Comparison of ENCODE assay signal across 9 cellular contexts in genomic region chr2:112004246-112004645, GRCh38.
DNase-seq lines count a peak whose midpoint lies in the region; ATAC-seq, FAIRE-seq and TF ChIP-seq lines count a peak whose summit lies in the region.
"Had no signal": no experiment of that assay in that cellular context is flagged by ENCODE, and none has a peak within 500 bp of the region (broad histone marks: within the 10 kb centered on the region; RNA-seq: fewer than 3 reads in every experiment).

No MANE protein-coding gene starts in this region.

- in situ Hi-C loops in KBM-7 (cut with MboI; ENCODE audit: low pct_unique_long_range_greater_than_20kb, low sequenced_read_pairs) = no loop called here

- no peaks in the 10 kb centered on the region for H3K4me1 Mint-ChIP-seq in effector memory CD8-positive, alpha-beta T cell (ENCODE audit: low read depth in 2 of 2)

- no peak for TF ChIP-seq POLR2A in GM18505 (IDR thresholded peaks at IDR 0.05; ENCODE audit: borderline replicate concordance, extremely low read depth, insufficient read depth, insufficient read length)

- no peaks in the 10 kb centered on the region for H3K9me3 Mint-ChIP-seq in effector memory CD8-positive, alpha-beta T cell

- peaks cover 0 to 14% of the 10 kb centered on the region in 2 donors for H3K27me3 Mint-ChIP-seq in effector memory CD8-positive, alpha-beta T cell

- FAIRE-seq in GM19239 (lab: Jason Lieb, UNC) = peak; percentile 33
- FAIRE-seq: endothelial cell of umbilical vein had no signal

- peak overlapping the region in 1 of 2 donors; percentile 50 for H3K27ac ChIP-seq in coronary artery

- no peaks in the 10 kb centered on the region for H3K36me3 Mint-ChIP-seq in effector memory CD8-positive, alpha-beta T cell (ENCODE audit: insufficient read depth)

- peak overlapping the region in 1 of 2 donors; percentile 20 for H3K27ac Mint-ChIP-seq in effector memory CD8-positive, alpha-beta T cell

- H3K4me3 Mint-ChIP-seq in effector memory CD8-positive, alpha-beta T cell = no peak overlapping the region

- no peak for ATAC-seq in GM18505 (IDR thresholded peaks at IDR 0.05; ENCODE audit: unreplicated experiment)
- no peak for ATAC-seq in effector memory CD8-positive, alpha-beta T cell (replicated peaks)

- DNase-seq in GM19239 (ENCODE audit: insufficient read length, low spot score) (no peak), KBM-7 (peak; percentile 86), coronary artery (ENCODE audit: low spot score) (peak; percentile 24), putamen (ENCODE audit: low spot score) (peak; percentile 53), NCI-H510A (lab: John Stamatoyannopoulos, UW) (no peak)
- no peak for DNase-seq in activated effector memory CD4-positive, alpha-beta T cell treated with Interleukin-2 at 50 U/mL for 16 hours
- no peak for DNase-seq in effector memory CD8-positive, alpha-beta T cell

- no peak overlapping the region for H3K4me3 ChIP-seq in coronary artery

- TF ChIP-seq CTCF in coronary artery (IDR thresholded peaks at IDR 0.05) = no peak

Comparison
In these comparisons a context has a peak if more than half of its experiments do, and no peak if none do; other contexts are left out.
1. DNase-seq: peak in KBM-7 (single experiment), coronary artery (single experiment) and putamen (single experiment); none in GM19239 (single experiment), NCI-H510A (single experiment), activated effector memory CD4-positive, alpha-beta T cell treated with Interleukin-2 at 50 U/mL for 16 hours (single experiment) and effector memory CD8-positive, alpha-beta T cell (0 of 3).